Comparison of ENCODE assay signal across 22 cellular contexts in genomic region chr14:104343690-104344640, GRCh38.
DNase-seq lines count a peak whose midpoint lies in the region; ATAC-seq, FAIRE-seq and TF ChIP-seq lines count a peak whose summit lies in the region.
"Had no signal": no experiment of that assay in that cellular context is flagged by ENCODE, and none has a peak within 500 bp of the region (broad histone marks: within the 10 kb centered on the region; RNA-seq: fewer than 3 reads in every experiment).

No MANE protein-coding gene starts in this region.

- no peak overlapping the region for H2BK20ac ChIP-seq in H9 (ENCODE audit: low read depth, low read length, poor library complexity, severe bottlenecking)

- TF ChIP-seq CTCF in H9 (conservative IDR thresholded peaks at IDR 0.05) (no peak), HepG2 (CRISPR knock-in tag; IDR thresholded peaks at IDR 0.05) (no peak), upper lobe of right lung (IDR thresholded peaks at IDR 0.05) (no peak)

- H3K27me3 ChIP-seq in H9 (ENCODE audit: insufficient read depth, low read length) (no peaks in the 10 kb centered on the region), HepG2 (ENCODE audit: control insufficient read depth in 1 of 2, insufficient read depth in 2 of 2, low read length in 2 of 2) (peaks cover 1 to 39% of the 10 kb centered on the region in 2 experiments; a peak in 2 of 5 replicates), upper lobe of right lung (peaks cover 16% of the 10 kb centered on the region)
- H3K27me3 ChIP-seq: body of pancreas had no signal

- H3K18ac ChIP-seq in H9 (ENCODE audit: insufficient read length, low read depth, low read length) = no peak overlapping the region

- H2AFZ ChIP-seq in H9 (ENCODE audit: low read length) (no peak overlapping the region), HepG2 (ENCODE audit: low read length) (no peak overlapping the region)

- DNase-seq in activated effector memory CD4-positive, alpha-beta T cell treated with anti-CD3 and anti-CD28 coated beads, Interleukin-2, amount 50 U/mL, for 16 hours = peak; percentile 47
- no peak for DNase-seq in activated effector memory CD4-positive, alpha-beta T cell treated with Interleukin-2 at 50 U/mL for 16 hours
- DNase-seq in H9 = peak; percentile 27
- no peak for DNase-seq in HepG2 (ENCODE audit: low spot score)
- no peak for DNase-seq in upper lobe of right lung
- no peak for DNase-seq in LoVo (ENCODE audit: low spot score)
- DNase-seq: activated CD4-positive, alpha-beta T cell treated with anti-CD3 and anti-CD28 coated beads, Interleukin-2, amount 10 ng/mL, durations not matched to agents 24 days and 14 days; activated gamma-delta T cell; CD8-positive, alpha-beta T cell; DMS53; effector memory CD4-positive, alpha-beta T cell; gastrocnemius medialis; KBM-7; NCI-H187; NCI-H82; stimulated activated CD4-positive, alpha-beta T cell treated with anti-CD3 and anti-CD28 coated beads, Interleukin-15, amount 100 ng/mL, for 24 hours; T-helper 1 cell had no signal

- H3K23me2 ChIP-seq in H9 (ENCODE audit: insufficient read length, low read depth, low read length, poor library complexity, severe bottlenecking) = no peaks in the 10 kb centered on the region

- intact Hi-C loops in HepG2 (cut with micrococcal nuclease; ENCODE audit: unreplicated experiment) = no loop called here
- intact Hi-C loops in upper lobe of right lung (cut with DNase I) = no loop called here

- H3K14ac ChIP-seq in H9 (ENCODE audit: insufficient read depth, low read length) = no peak overlapping the region

- peaks cover 12 to 15% of the 10 kb centered on the region in 2 experiments for H3K4me1 Mint-ChIP-seq in H9
- H3K4me1 Mint-ChIP-seq: activated CD4-positive, alpha-beta T cell treated with anti-CD3 and anti-CD28 coated beads, Interleukin-2, amount 10 ng/mL, durations not matched to agents 24 days and 14 days had no signal

- TF ChIP-seq EP300 in HepG2 (IDR thresholded peaks at IDR 0.05; ENCODE audit: low read depth in 2 of 2, low read length in 2 of 2) (no peak), HepG2 (CRISPR knock-in tag; IDR thresholded peaks at IDR 0.05; ENCODE audit: borderline replicate concordance) (no peak)

- H3K36me3 ChIP-seq in HepG2 (replicated peaks in 1 of 2; ENCODE audit: control insufficient read depth in 1 of 2, insufficient read depth in 2 of 2, low read length in 2 of 2) (no peaks in the 10 kb centered on the region), upper lobe of right lung (no peaks in the 10 kb centered on the region)
- H3K36me3 ChIP-seq: esophagus muscularis mucosa, gastrocnemius medialis had no signal

- no peak overlapping the region for H3K4me3 ChIP-seq in HepG2 (replicated peaks in 1 of 3; ENCODE audit: insufficient read depth in 1 of 3, low read depth in 2 of 3, low read length in 3 of 3)
- H3K4me3 ChIP-seq in upper lobe of right lung = no peak overlapping the region
- H3K4me3 ChIP-seq: body of pancreas, esophagus muscularis mucosa, gastrocnemius medialis, GM12878 had no signal

- no peak for TF ChIP-seq POLR2A in HepG2 (IDR thresholded peaks at IDR 0.05; ENCODE audit: insufficient read depth in 1 of 2, low read depth in 2 of 2, low read length in 2 of 2)

- H4K20me1 ChIP-seq in H9 (ENCODE audit: control insufficient read depth, insufficient read depth, insufficient read length) (peaks cover 3% of the 10 kb centered on the region), HepG2 (ENCODE audit: insufficient read depth, low read length) (no peaks in the 10 kb centered on the region)

- H3K9ac ChIP-seq in H9 (ENCODE audit: extremely low read depth, insufficient read length, low read length) (no peak overlapping the region), HepG2 (ENCODE audit: insufficient read depth, low read depth, low read length) (no peak overlapping the region)

- H3K27ac ChIP-seq in H9 (ENCODE audit: insufficient read length, low read depth, low read length) (no peak overlapping the region), HepG2 (ENCODE audit: extremely low read length, insufficient read depth, low read length) (no peak overlapping the region), upper lobe of right lung (no peak overlapping the region)
- H3K27ac ChIP-seq: body of pancreas, esophagus muscularis mucosa, gastrocnemius medialis had no signal

- no peak overlapping the region for H3T11ph ChIP-seq in H9 (ENCODE audit: low read length)

- peaks cover 20% of the 10 kb centered on the region for H3K27me3 Mint-ChIP-seq in H9 (ENCODE audit: low read depth)

- peaks cover 6 to 8% of the 10 kb centered on the region in 2 experiments; a peak in 3 of 5 replicates for H3K9me3 Mint-ChIP-seq in H9
- H3K9me3 Mint-ChIP-seq: activated CD4-positive, alpha-beta T cell treated with anti-CD3 and anti-CD28 coated beads, Interleukin-2, amount 10 ng/mL, durations not matched to agents 24 days and 14 days had no signal

- H3K36me3 Mint-ChIP-seq in H9 (ENCODE audit: insufficient read depth in 1 of 3, low read depth in 3 of 3) = peaks cover 0 to 6% (median 0%) of the 10 kb centered on the region in 3 experiments; a peak in 1 of 7 replicates
- H3K36me3 Mint-ChIP-seq: CD8-positive, alpha-beta T cell had no signal

- CTCF ChIA-PET in HepG2 (lab: Yijun Ruan, JAX; ENCODE audit: low intra/inter-chr PET ratio, low total read pairs) = no interaction called here

- TF ChIP-seq RAD21 in HepG2 (CRISPR knock-in tag; IDR thresholded peaks at IDR 0.05) = no peak

- H2BK12ac ChIP-seq in H9 (ENCODE audit: insufficient read length, low read depth, low read length) = no peak overlapping the region

- H3K4me1 ChIP-seq in H9 (ENCODE audit: insufficient read depth, low read length) = peaks cover 3% of the 10 kb centered on the region; the same call in 1 of the 2 replicates
- 0 out of 2 replicates have a peak, but pooled peaks cover 7% of the 10 kb centered on the region for H3K4me1 ChIP-seq in HepG2 (ENCODE audit: insufficient read depth, low read length)
- H3K4me1 ChIP-seq in upper lobe of right lung = no peaks in the 10 kb centered on the region
- H3K4me1 ChIP-seq: body of pancreas, gastrocnemius medialis had no signal

- H3K4me2 ChIP-seq in H9 (ENCODE audit: insufficient read depth, insufficient read length, low read length) (no peak overlapping the region), HepG2 (ENCODE audit: low read depth, low read length) (no peak overlapping the region)

- H3K23ac ChIP-seq in H9 (ENCODE audit: insufficient read length, low read depth, low read length) = no peak overlapping the region

- no peak overlapping the region for H2AK5ac ChIP-seq in H9 (ENCODE audit: insufficient read length, low read length)

- no peak overlapping the region for H4K8ac ChIP-seq in H9 (replicated peaks; ENCODE audit: insufficient read length, low read depth, low read length)

- no peak overlapping the region for H3K56ac ChIP-seq in H9 (ENCODE audit: insufficient read length, low read depth, low read length)

- no peak overlapping the region for H2BK5ac ChIP-seq in H9 (ENCODE audit: insufficient read length, low read length)

- H3K79me2 ChIP-seq in H9 (ENCODE audit: insufficient read depth, low read length) (no peaks in the 10 kb centered on the region), HepG2 (ENCODE audit: insufficient read depth, low read length) (no peaks in the 10 kb centered on the region)

- no peak overlapping the region for H3K27ac Mint-ChIP-seq in H9
- H3K27ac Mint-ChIP-seq: activated CD4-positive, alpha-beta T cell treated with anti-CD3 and anti-CD28 coated beads, Interleukin-2, amount 10 ng/mL, durations not matched to agents 24 days and 14 days had no signal

- H3K9me3 ChIP-seq in H9 (ENCODE audit: control insufficient read depth, low read depth, low read length) = no peaks in the 10 kb centered on the region
- no peaks in the 10 kb centered on the region for H3K9me3 ChIP-seq in HepG2 (ENCODE audit: low read length)
- no peaks in the 10 kb centered on the region for H3K9me3 ChIP-seq in upper lobe of right lung
- H3K9me3 ChIP-seq: body of pancreas, gastrocnemius medialis had no signal

- H4K91ac ChIP-seq in H9 (ENCODE audit: insufficient read length, low read depth, low read length) = no peak overlapping the region

- ATAC-seq in HepG2 (peak; percentile 32; the same call in 2 of the 3 replicates), upper lobe of right lung (peak; percentile 5), HG02798 (IDR thresholded peaks at IDR 0.05; ENCODE audit: poor library complexity, unreplicated experiment) (no peak)
- ATAC-seq: body of pancreas; CD8-positive, alpha-beta T cell; gastrocnemius medialis; GM12878 had no signal

- H2BK15ac ChIP-seq in H9 (ENCODE audit: low read depth, low read length) = no peak overlapping the region

- H3K79me1 ChIP-seq in H9 (ENCODE audit: insufficient read depth, low read depth, low read length, poor library complexity, severe bottlenecking) = no peaks in the 10 kb centered on the region

- BruUV-seq in HepG2 (replicated peaks; lab: Mats Ljungman, UMichigan) = no TSS peak

- H3K4me3 Mint-ChIP-seq in H9 = no peak overlapping the region
- H3K4me3 Mint-ChIP-seq: activated CD4-positive, alpha-beta T cell treated with anti-CD3 and anti-CD28 coated beads, Interleukin-2, amount 10 ng/mL, durations not matched to agents 24 days and 14 days; CD8-positive, alpha-beta T cell had no signal

- no CpG with 5 or more reads among the region's 11 CpGs for WGBS in H9 (ENCODE audit: extremely low coverage, insufficient read length, low lambda C conversion rate)
- 20% methylated on average over 6 of the region's 11 CpGs for WGBS in HepG2 (ENCODE audit: low lambda C conversion rate)

- H4K5ac ChIP-seq in H9 (ENCODE audit: insufficient read length, low read depth, low read length) = no peak overlapping the region

- no peak overlapping the region for H3K4ac ChIP-seq in H9 (ENCODE audit: low read depth, low read length)

- no peak for FAIRE-seq in HepG2 (lab: Jason Lieb, UNC)
- FAIRE-seq: GM12878, islet of Langerhans had no signal

- H2BK120ac ChIP-seq in H9 (ENCODE audit: low read depth, low read length, poor library complexity, severe bottlenecking) = no peak overlapping the region

- POLR2A ChIA-PET in HepG2 (lab: Yijun Ruan, JAX) = no interaction called here

- in situ Hi-C loops in HepG2 (cut with HindIII; ENCODE audit: extremely low pct_ligation_motif_present, low pct_unique_long_range_greater_than_20kb) = no loop called here

TF ChIP-seq in HepG2, 621 proteins besides CTCF, POLR2A, EP300 and RAD21:
- TF ChIP-seq EHMT2 (IDR thresholded peaks at IDR 0.05; ENCODE audit: borderline replicate concordance, low read depth, low read length) (no peak), ZSCAN31 (CRISPR knock-in tag; IDR thresholded peaks at IDR 0.05; ENCODE audit: low read depth) (no peak), KLF6 (CRISPR knock-in tag; IDR thresholded peaks at IDR 0.05) (no peak)

Comparison
In these comparisons a context has a peak if more than half of its experiments do, and no peak if none do; other contexts are left out.
1. DNase-seq: peak in activated effector memory CD4-positive, alpha-beta T cell treated with anti-CD3 and anti-CD28 coated beads, Interleukin-2, amount 50 U/mL, for 16 hours (single experiment) and H9 (single experiment); none in activated effector memory CD4-positive, alpha-beta T cell treated with Interleukin-2 at 50 U/mL for 16 hours (single experiment), HepG2 (single experiment), upper lobe of right lung (single experiment) and LoVo (single experiment).